Comparison of ENCODE assay signal across 15 cellular contexts in genomic region chr2:100240386-100240785, GRCh38.
DNase-seq lines count a peak whose midpoint lies in the region; ATAC-seq and TF ChIP-seq lines count a peak whose summit lies in the region.
"Had no signal": no experiment of that assay in that cellular context is flagged by ENCODE, and none has a peak within 500 bp of the region (broad histone marks: within the 10 kb centered on the region; RNA-seq: fewer than 3 reads in every experiment).

No MANE protein-coding gene starts in this region.

- H3K27ac Mint-ChIP-seq in T-helper 17 cell (peak overlapping the region; percentile 37), nephron progenitor cell (peak overlapping the region; percentile 41)
- H3K27ac Mint-ChIP-seq in stimulated activated memory B cell treated with anti-CD40 and anti-IgM and Interleukin-4, amounts not matched to agents 10 μg/mL and 1 μg/mL and 100 μg/mL, for 72 hours = peak overlapping the region; percentile 8

- no peaks in the 10 kb centered on the region for H3K9me3 ChIP-seq in T-helper 17 cell (ENCODE audit: control insufficient read depth, low read length, poor library complexity, severe bottlenecking)
- H3K9me3 ChIP-seq: BLaER1 had no signal

- H3K4me3 Mint-ChIP-seq in T-helper 17 cell = no peak overlapping the region
- peak overlapping the region; percentile 41 for H3K4me3 Mint-ChIP-seq in nephron progenitor cell
- H3K4me3 Mint-ChIP-seq in stimulated activated memory B cell treated with anti-CD40 and anti-IgM and Interleukin-4, amounts not matched to agents 10 μg/mL and 1 μg/mL and 100 μg/mL, for 72 hours = no peak overlapping the region
- H3K4me3 Mint-ChIP-seq: CD8-positive, alpha-beta memory T cell; IgD-negative memory B cell had no signal

- H3K36me3 Mint-ChIP-seq in T-helper 17 cell (ENCODE audit: low read depth) (no peaks in the 10 kb centered on the region), nephron progenitor cell (ENCODE audit: low read depth) (no peaks in the 10 kb centered on the region)
- no peaks in the 10 kb centered on the region for H3K36me3 Mint-ChIP-seq in stimulated activated memory B cell treated with anti-CD40 and anti-IgM and Interleukin-4, amounts not matched to agents 10 μg/mL and 1 μg/mL and 100 μg/mL, for 72 hours
- H3K36me3 Mint-ChIP-seq: CD8-positive, alpha-beta memory T cell; IgD-negative memory B cell had no signal

- no peak for TF ChIP-seq CTCF in nephron progenitor cell (IDR thresholded peaks at IDR 0.05)

- H3K9me3 Mint-ChIP-seq in nephron progenitor cell = no peaks in the 10 kb centered on the region
- H3K9me3 Mint-ChIP-seq in stimulated activated memory B cell treated with anti-CD40 and anti-IgM and Interleukin-4, amounts not matched to agents 10 μg/mL and 1 μg/mL and 100 μg/mL, for 72 hours = no peaks in the 10 kb centered on the region
- H3K9me3 Mint-ChIP-seq: CD8-positive, alpha-beta memory T cell; IgD-negative memory B cell had no signal

- DNase-seq in T-helper 17 cell (no peak), kidney glomerular epithelial cell (lab: John Stamatoyannopoulos, UW) (peak; percentile 14), nephron progenitor cell (no peak), inferior parietal cortex (ENCODE audit: extremely low spot score) (no peak), T-helper 2 cell (no peak)
- DNase-seq: CD8-positive, alpha-beta memory T cell; DMS79; GM23248 had no signal

- ATAC-seq in T-helper 17 cell = no peak
- ATAC-seq in stimulated activated memory B cell treated with anti-CD40 and anti-IgM and Interleukin-4, amounts not matched to agents 10 μg/mL and 1 μg/mL and 100 μg/mL, for 72 hours = no peak
- ATAC-seq in GM18519 (IDR thresholded peaks at IDR 0.05; ENCODE audit: low FRiP score, unreplicated experiment) = no peak
- ATAC-seq in HG03045 (IDR thresholded peaks at IDR 0.05; ENCODE audit: unreplicated experiment) = no peak
- ATAC-seq: GM12878, HCT116 had no signal

- H3K27me3 Mint-ChIP-seq in T-helper 17 cell (peaks cover 4% of the 10 kb centered on the region), nephron progenitor cell (ENCODE audit: low read depth, poor library complexity) (peaks cover 5% of the 10 kb centered on the region)
- peaks cover 12% of the 10 kb centered on the region for H3K27me3 Mint-ChIP-seq in stimulated activated memory B cell treated with anti-CD40 and anti-IgM and Interleukin-4, amounts not matched to agents 10 μg/mL and 1 μg/mL and 100 μg/mL, for 72 hours

- H3K4me1 Mint-ChIP-seq in T-helper 17 cell (peaks cover 23% of the 10 kb centered on the region), nephron progenitor cell (peaks cover 75% of the 10 kb centered on the region)
- H3K4me1 Mint-ChIP-seq in stimulated activated memory B cell treated with anti-CD40 and anti-IgM and Interleukin-4, amounts not matched to agents 10 μg/mL and 1 μg/mL and 100 μg/mL, for 72 hours = peaks cover 45% of the 10 kb centered on the region
